In the genomic region with DNA sequence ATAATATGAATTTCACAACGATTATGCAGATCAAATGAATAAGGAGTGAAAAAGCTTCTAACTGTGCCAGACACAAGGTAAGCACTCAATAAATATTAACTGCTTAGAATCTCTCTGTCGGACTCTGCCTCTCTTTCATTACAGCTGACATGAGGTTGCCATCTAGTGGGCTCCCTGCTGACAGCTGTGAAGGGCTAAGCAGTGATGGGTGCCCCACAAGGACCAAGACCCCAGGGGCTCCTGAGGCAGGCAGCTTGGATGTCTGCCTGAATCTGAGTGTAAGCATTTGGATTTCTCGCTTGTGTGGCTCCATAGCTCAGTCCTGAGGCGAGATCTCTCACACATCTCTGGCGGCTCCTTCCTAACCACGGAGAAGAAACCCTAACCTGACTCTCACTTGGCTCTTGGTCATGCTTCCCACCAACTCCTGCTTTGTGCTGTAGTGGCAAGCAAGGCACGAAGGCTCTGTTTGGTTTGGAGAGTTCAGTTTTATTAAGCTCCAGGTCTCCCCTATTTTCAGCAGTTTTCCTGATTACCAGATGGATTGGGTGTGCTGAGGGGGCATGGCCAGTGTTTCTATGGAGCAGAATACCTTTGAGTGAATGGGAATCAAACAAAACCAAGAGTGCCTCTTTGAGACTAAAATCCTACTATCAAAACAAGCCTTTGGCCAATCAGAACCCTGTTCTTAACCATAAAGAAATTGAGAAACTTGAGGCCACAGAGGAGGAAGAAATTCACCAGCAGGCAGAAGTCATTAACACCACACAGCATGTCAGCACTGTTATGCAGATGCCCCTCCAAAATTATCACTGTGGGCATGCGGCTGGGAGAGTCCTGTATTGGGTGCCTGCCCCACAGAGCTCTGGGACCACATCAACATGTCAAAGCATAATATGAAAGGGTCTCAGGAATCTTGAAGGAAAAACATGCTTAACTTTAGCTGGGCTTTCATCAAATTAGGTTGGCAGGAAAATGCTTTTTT, we compare ENCODE assay signal across 11 cellular contexts.
A peak's percentile ranks its signal among the peaks of the same experiment; 100 is the strongest.
DNase-seq lines count a peak whose midpoint lies in the region; ATAC-seq and TF ChIP-seq lines count a peak whose summit lies in the region.
"Had no signal": no experiment of that assay in that cellular context is flagged by ENCODE, and none has a peak within 500 bp of the region (broad histone marks: within the 10 kb centered on the region; RNA-seq: fewer than 3 reads in every experiment).

No MANE protein-coding gene starts in this region.

- H4K20me1 ChIP-seq in GM23338 (replicated peaks; ENCODE audit: insufficient read depth), result no peaks in the 10 kb centered on the region

- no peak overlapping the region; the same call in 2 of the 3 replicates for H3K4me3 Mint-ChIP-seq in GM23338
- no peak overlapping the region for H3K4me3 Mint-ChIP-seq in activated CD8-positive, alpha-beta T cell treated with anti-CD3 and anti-CD28 coated beads, Interleukin-2, amount 10 ng/mL, durations not matched to agents 7 days and 5 days
- H3K4me3 Mint-ChIP-seq: activated T-helper 17 cell treated with anti-CD3 and anti-CD28 coated beads, Interleukin-2, amount 50 U/mL, for 72 hours had no signal

- H3K4me3 ChIP-seq in GM23338 (no peak overlapping the region), uterus (no peak overlapping the region)
- H3K4me3 ChIP-seq: sigmoid colon had no signal

- TF ChIP-seq POLR2A in uterus (IDR thresholded peaks at IDR 0.05), result no peak

- DNase-seq in COLO668 (lab: John Stamatoyannopoulos, UW; ENCODE audit: unreplicated experiment) (peak; percentile 13), GM23338 (ENCODE audit: low spot score) (peak; percentile 53), kidney tubule cell (ENCODE audit: low spot score) (peak; percentile 11), uterus (no peak), hippocampal formation (lab: John Stamatoyannopoulos, UW) (no peak)
- no peak for DNase-seq in activated CD8-positive, alpha-beta T cell treated with anti-CD3 and anti-CD28 coated beads, Interleukin-2, amount 10 ng/mL, durations not matched to agents 7 days and 5 days
- DNase-seq: sigmoid colon, T-helper 2 cell had no signal

- H3K27me3 ChIP-seq in GM23338 (ENCODE audit: insufficient read depth) (no peaks in the 10 kb centered on the region), uterus (no peaks in the 10 kb centered on the region)
- H3K27me3 ChIP-seq: sigmoid colon had no signal

- H3K4me1 ChIP-seq in GM23338 (ENCODE audit: insufficient read depth), result peaks cover 62% of the 10 kb centered on the region
- H3K4me1 ChIP-seq in uterus, result no peaks in the 10 kb centered on the region
- H3K4me1 ChIP-seq: sigmoid colon had no signal

- H3K9me3 Mint-ChIP-seq in GM23338, result no peaks in the 10 kb centered on the region; the same call in 2 of the 3 replicates
- H3K9me3 Mint-ChIP-seq in activated CD8-positive, alpha-beta T cell treated with anti-CD3 and anti-CD28 coated beads, Interleukin-2, amount 10 ng/mL, durations not matched to agents 7 days and 5 days (ENCODE audit: insufficient read depth), result no peaks in the 10 kb centered on the region

- POLR2A ChIA-PET in activated CD8-positive, alpha-beta T cell treated with anti-CD3 and anti-CD28 coated beads, Interleukin-2, amount 10 ng/mL, durations not matched to agents 7 days and 5 days (lab: Charles Lee), result no interaction called here

- ATAC-seq in GM23338, result peak; percentile 91
- no peak for ATAC-seq in HG02759 (IDR thresholded peaks at IDR 0.05; ENCODE audit: unreplicated experiment)
- no peak for ATAC-seq in activated CD8-positive, alpha-beta T cell treated with anti-CD3 and anti-CD28 coated beads, Interleukin-2, amount 10 ng/mL, durations not matched to agents 7 days and 5 days
- ATAC-seq: activated T-helper 17 cell treated with anti-CD3 and anti-CD28 coated beads, Interleukin-2, amount 50 U/mL, for 72 hours had no signal

- H3K79me2 ChIP-seq in GM23338 (replicated peaks; ENCODE audit: insufficient read depth), result no peaks in the 10 kb centered on the region

- H3K27ac ChIP-seq in GM23338 (ENCODE audit: low read depth) (peak overlapping the region; percentile 73), VCaP (no peak overlapping the region), uterus (no peak overlapping the region)
- H3K27ac ChIP-seq: sigmoid colon had no signal

- peak overlapping the region; percentile 74 for H3K27ac Mint-ChIP-seq in GM23338
- H3K27ac Mint-ChIP-seq in activated CD8-positive, alpha-beta T cell treated with anti-CD3 and anti-CD28 coated beads, Interleukin-2, amount 10 ng/mL, durations not matched to agents 7 days and 5 days, result no peak overlapping the region
- H3K27ac Mint-ChIP-seq: activated T-helper 17 cell treated with anti-CD3 and anti-CD28 coated beads, Interleukin-2, amount 50 U/mL, for 72 hours had no signal

- H3K36me3 Mint-ChIP-seq in GM23338 (ENCODE audit: low read depth), result peaks cover 7% of the 10 kb centered on the region
- no peaks in the 10 kb centered on the region for H3K36me3 Mint-ChIP-seq in activated CD8-positive, alpha-beta T cell treated with anti-CD3 and anti-CD28 coated beads, Interleukin-2, amount 10 ng/mL, durations not matched to agents 7 days and 5 days (ENCODE audit: low read depth)

- peaks cover 7% of the 10 kb centered on the region; the same call in 1 of the 2 replicates for H3K9me2 ChIP-seq in GM23338 (ENCODE audit: insufficient read depth)

- peak overlapping the region; percentile 50 for H3K4me2 ChIP-seq in GM23338

- no peaks in the 10 kb centered on the region for H3K9me3 ChIP-seq in uterus
- H3K9me3 ChIP-seq: sigmoid colon had no signal

- H2AFZ ChIP-seq in GM23338, result 0 out of 2 replicates have a peak overlapping the region, but pooled peaks have one; percentile 20

- H3F3A ChIP-seq in GM23338 (replicated peaks; ENCODE audit: low read depth), result no peaks in the 10 kb centered on the region; the same call in 1 of the 2 replicates

- intact Hi-C loops in uterus (cut with DNase I; ENCODE audit: low total_unique reads), result no loop called here

- CTCF ChIA-PET in activated CD8-positive, alpha-beta T cell treated with anti-CD3 and anti-CD28 coated beads, Interleukin-2, amount 10 ng/mL, durations not matched to agents 7 days and 5 days (lab: Charles Lee), result no interaction called here

- peak; percentile 42 to 70 for TF ChIP-seq CTCF in GM23338 (conservative IDR thresholded peaks at IDR 0.05; ENCODE audit: low read depth in 2 of 2)
- peak; percentile 89 for TF ChIP-seq CTCF in VCaP (conservative IDR thresholded peaks at IDR 0.05)
- no peak for TF ChIP-seq CTCF in uterus (IDR thresholded peaks at IDR 0.05)

- H3K36me3 ChIP-seq in GM23338 (ENCODE audit: insufficient read depth) (no peaks in the 10 kb centered on the region), uterus (no peaks in the 10 kb centered on the region)
- H3K36me3 ChIP-seq: sigmoid colon had no signal

- H3K27me3 Mint-ChIP-seq in GM23338 (ENCODE audit: insufficient read depth, low read depth, poor library complexity), result peaks cover 11% of the 10 kb centered on the region
- no peaks in the 10 kb centered on the region for H3K27me3 Mint-ChIP-seq in activated CD8-positive, alpha-beta T cell treated with anti-CD3 and anti-CD28 coated beads, Interleukin-2, amount 10 ng/mL, durations not matched to agents 7 days and 5 days (ENCODE audit: low read depth)

- peaks cover 56% of the 10 kb centered on the region for H3K4me1 Mint-ChIP-seq in GM23338
- H3K4me1 Mint-ChIP-seq in activated CD8-positive, alpha-beta T cell treated with anti-CD3 and anti-CD28 coated beads, Interleukin-2, amount 10 ng/mL, durations not matched to agents 7 days and 5 days (ENCODE audit: low read depth), result no peaks in the 10 kb centered on the region
- H3K4me1 Mint-ChIP-seq: activated T-helper 17 cell treated with anti-CD3 and anti-CD28 coated beads, Interleukin-2, amount 50 U/mL, for 72 hours had no signal

Comparison
In these comparisons a context has a peak if more than half of its experiments do, and no peak if none do; other contexts are left out.
1. DNase-seq: peak in COLO668 (single experiment), GM23338 (single experiment) and kidney tubule cell (single experiment); none in activated CD8-positive, alpha-beta T cell treated with anti-CD3 and anti-CD28 coated beads, Interleukin-2, amount 10 ng/mL, durations not matched to agents 7 days and 5 days (single experiment), uterus (0 of 2) and hippocampal formation (0 of 2).
2. CTCF ChIP-seq: peak in GM23338 (2 of 2) and VCaP (single experiment); none in uterus (0 of 4).